12 cellular contexts compared by ENCODE assay signal in the genomic region with DNA sequence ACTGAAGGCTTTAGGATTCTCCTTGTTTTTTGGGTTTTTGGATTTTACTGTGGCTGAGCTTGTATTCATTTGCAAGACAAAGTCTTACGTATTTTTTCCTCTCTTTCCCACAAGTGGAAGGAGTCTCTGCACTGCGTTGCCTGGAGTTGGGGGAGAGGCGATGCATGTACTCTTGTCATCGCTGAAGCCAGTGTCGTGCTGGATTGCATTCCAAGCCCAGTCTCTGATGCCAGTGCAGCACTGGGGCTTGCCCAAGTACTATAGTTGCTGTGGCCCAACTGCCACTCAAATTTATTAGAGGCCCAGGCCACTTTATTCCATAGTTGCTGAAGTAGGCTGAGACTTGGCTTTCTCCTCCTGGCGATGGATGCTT.
DNase-seq lines count a peak whose midpoint lies in the region; ATAC-seq, FAIRE-seq and TF ChIP-seq lines count a peak whose summit lies in the region.
"Had no signal": no experiment of that assay in that cellular context is flagged by ENCODE, and none has a peak within 500 bp of the region (broad histone marks: within the 10 kb centered on the region; RNA-seq: fewer than 3 reads in every experiment).

No MANE protein-coding gene starts in this region.

- no peaks in the 10 kb centered on the region for H3K79me2 ChIP-seq in Loucy (ENCODE audit: insufficient read depth, low read length)
- no peaks in the 10 kb centered on the region for H3K79me2 ChIP-seq in H1 (ENCODE audit: control insufficient read depth in 1 of 2, insufficient read depth in 2 of 2, low read length in 2 of 2)

- H3K36me3 Mint-ChIP-seq in stimulated activated naive B cell treated with anti-CD40 and anti-IgM and Interleukin-4, amounts not matched to agents 10 μg/mL and 1 μg/mL and 100 μg/mL, for 72 hours: peaks cover 1 to 3% of the 10 kb centered on the region in 2 donors
- H3K36me3 Mint-ChIP-seq: CD8-positive, alpha-beta T cell had no signal

- H3K27me3 ChIP-seq in Loucy (ENCODE audit: insufficient read depth, low read length, poor library complexity, severe bottlenecking) (peaks cover 13% of the 10 kb centered on the region), H1 (replicated peaks in 1 of 4; ENCODE audit: control insufficient read depth in 3 of 4, extremely low read depth in 1 of 4, insufficient read depth in 3 of 4, low read length in 3 of 4) (no peaks in the 10 kb centered on the region)

- no peak for ATAC-seq in stimulated activated naive B cell treated with anti-CD40 and anti-IgM and Interleukin-4, amounts not matched to agents 10 μg/mL and 1 μg/mL and 100 μg/mL, for 72 hours (replicated peaks)
- ATAC-seq in HG03571 (IDR thresholded peaks at IDR 0.05; ENCODE audit: unreplicated experiment): no peak
- ATAC-seq in Right ventricle myocardium inferior: no peak
- ATAC-seq: CD8-positive, alpha-beta T cell had no signal

- no peak overlapping the region for H4K91ac ChIP-seq in H1 (replicated peaks; ENCODE audit: insufficient read length, low read length)

- no peak overlapping the region for H4K8ac ChIP-seq in H1 (ENCODE audit: extremely low read depth, insufficient read depth, low read length)

- no peak overlapping the region for H4K5ac ChIP-seq in H1 (ENCODE audit: insufficient read length, low read depth, low read length)

- no peak overlapping the region for H3K4ac ChIP-seq in H1 (replicated peaks; ENCODE audit: insufficient read length, low read depth, low read length)

- H3K56ac ChIP-seq in H1 (replicated peaks; ENCODE audit: insufficient read length, low read depth, low read length): no peak overlapping the region

- no peak for FAIRE-seq in H1 (lab: Jason Lieb, UNC)
- FAIRE-seq: GM12892 had no signal

- H3K9me2 ChIP-seq in Loucy (replicated peaks; ENCODE audit: low read depth, low read length): no peaks in the 10 kb centered on the region

- H3K9ac ChIP-seq in Loucy (ENCODE audit: low read depth, low read length, poor library complexity, severe bottlenecking) (no peak overlapping the region), H1 (replicated peaks in 1 of 4; ENCODE audit: extremely low read depth in 1 of 4, low read depth in 3 of 4, low read length in 3 of 4) (no peak overlapping the region)

- no peak overlapping the region for H2BK12ac ChIP-seq in H1 (ENCODE audit: low read depth, low read length)

- no peaks in the 10 kb centered on the region for H3K27me3 Mint-ChIP-seq in stimulated activated naive B cell treated with anti-CD40 and anti-IgM and Interleukin-4, amounts not matched to agents 10 μg/mL and 1 μg/mL and 100 μg/mL, for 72 hours

- no peak for TF ChIP-seq POLR2A in H1 (IDR thresholded peaks at IDR 0.05; ENCODE audit: control extremely low read depth in 1 of 2, low read depth in 2 of 2, low read length in 2 of 2)

- WGBS in H1 (ENCODE audit: extremely low coverage in 1 of 2, insufficient coverage in 1 of 2, insufficient read length in 1 of 2, insufficient replicate concordance in 2 of 2, low coverage in 1 of 2, low lambda C conversion rate in 2 of 2, missing lambda C conversion rate in 1 of 2), 2 experiments: 82% methylated on average over 6 of the region's 6 CpGs; no CpG with 5 or more reads in 1 of the 2 experiments

- no peaks in the 10 kb centered on the region for H3K4me1 Mint-ChIP-seq in stimulated activated naive B cell treated with anti-CD40 and anti-IgM and Interleukin-4, amounts not matched to agents 10 μg/mL and 1 μg/mL and 100 μg/mL, for 72 hours

- H3K27ac ChIP-seq in H1 (ENCODE audit: low read depth, low read length): no peak overlapping the region

- H3K23me2 ChIP-seq in H1 (ENCODE audit: low read depth, low read length): no peaks in the 10 kb centered on the region

- H3F3A ChIP-seq in Loucy (ENCODE audit: low read depth): no peaks in the 10 kb centered on the region; the same call in 1 of the 2 replicates

- TF ChIP-seq RAD21 in H1 (IDR thresholded peaks at IDR 0.05 in 1 of 2, conservative IDR thresholded peaks at IDR 0.05 in 1 of 2; ENCODE audit: low read depth in 2 of 2, low read length in 2 of 2): no peak

- no peak overlapping the region for H3K4me3 Mint-ChIP-seq in stimulated activated naive B cell treated with anti-CD40 and anti-IgM and Interleukin-4, amounts not matched to agents 10 μg/mL and 1 μg/mL and 100 μg/mL, for 72 hours
- H3K4me3 Mint-ChIP-seq: CD8-positive, alpha-beta T cell; HFFc6 had no signal

- DNase-seq in H1 (ENCODE audit: low read depth in 1 of 2, low spot score in 2 of 2) (no peak), medulla oblongata (ENCODE audit: extremely low spot score) (peak; percentile 8), Right ventricle myocardium inferior (ENCODE audit: missing footprints) (no peak)
- no peak for DNase-seq in stimulated activated naive B cell treated with anti-CD40 and anti-IgM and Interleukin-4, amounts not matched to agents 10 μg/mL and 1 μg/mL and 100 μg/mL, for 72 hours
- DNase-seq: CD8-positive, alpha-beta T cell; DND-41; HFFc6 had no signal

- no peak overlapping the region for H2BK20ac ChIP-seq in H1 (ENCODE audit: low read length)

- intact Hi-C loops in Right ventricle myocardium inferior (cut with DNase I): no loop called here

- H3K14ac ChIP-seq in H1 (ENCODE audit: insufficient read length): no peak overlapping the region

- peaks cover 0 to 1% of the 10 kb centered on the region in 2 donors for H3K9me3 Mint-ChIP-seq in stimulated activated naive B cell treated with anti-CD40 and anti-IgM and Interleukin-4, amounts not matched to agents 10 μg/mL and 1 μg/mL and 100 μg/mL, for 72 hours
- H3K9me3 Mint-ChIP-seq: CD8-positive, alpha-beta T cell; HFFc6 had no signal

- H3K4me1 ChIP-seq in Loucy (ENCODE audit: insufficient read depth, low read length, poor library complexity, severe bottlenecking): no peaks in the 10 kb centered on the region
- peaks cover 0 to 4% (median 1%) of the 10 kb centered on the region in 4 experiments; a peak in 3 of 7 replicates for H3K4me1 ChIP-seq in H1 (replicated peaks in 1 of 4; ENCODE audit: control insufficient read depth in 3 of 4, insufficient read depth in 4 of 4, low read length in 3 of 4)
- H3K4me1 ChIP-seq: Caco-2 had no signal

- H3K79me1 ChIP-seq in H1 (ENCODE audit: low read depth, low read length): no peaks in the 10 kb centered on the region

- H2AFZ ChIP-seq in Loucy (ENCODE audit: low read length) (peak overlapping the region; percentile 62), H1 (ENCODE audit: low read length) (peak overlapping the region; percentile 58; the same call in 1 of the 2 replicates)

- peak overlapping the region; percentile 9 for H3K18ac ChIP-seq in H1 (ENCODE audit: extremely low read depth, low read length)

- H4K20me1 ChIP-seq in Loucy (ENCODE audit: insufficient read depth, low read length, poor library complexity, severe bottlenecking): no peaks in the 10 kb centered on the region
- no peaks in the 10 kb centered on the region for H4K20me1 ChIP-seq in H1 (replicated peaks in 1 of 2; ENCODE audit: control insufficient read depth in 1 of 2, insufficient read depth in 2 of 2, low read length in 2 of 2)

- no peak overlapping the region for H3K27ac Mint-ChIP-seq in stimulated activated naive B cell treated with anti-CD40 and anti-IgM and Interleukin-4, amounts not matched to agents 10 μg/mL and 1 μg/mL and 100 μg/mL, for 72 hours
- H3K27ac Mint-ChIP-seq: CD8-positive, alpha-beta T cell had no signal

- H2BK15ac ChIP-seq in H1 (ENCODE audit: low read length): no peak overlapping the region; the same call in 1 of the 2 replicates

- 0 out of 2 replicates have a peak overlapping the region, but pooled peaks have one; percentile 15 for H2BK5ac ChIP-seq in H1 (ENCODE audit: low read depth, low read length)

- H3K4me3 ChIP-seq in Loucy (ENCODE audit: low read length, poor library complexity, severe bottlenecking): no peak overlapping the region
- H3K4me3 ChIP-seq in H1 (ENCODE audit: extremely low read depth in 1 of 4, insufficient read depth in 2 of 4, low read depth in 3 of 4, low read length in 4 of 4): no peak overlapping the region
- H3K4me3 ChIP-seq: HAP-1 had no signal

- H3K23ac ChIP-seq in H1 (ENCODE audit: insufficient read length): no peak overlapping the region

- H3K9me3 ChIP-seq in Loucy (ENCODE audit: insufficient read depth, low read depth, low read length) (no peaks in the 10 kb centered on the region), H1 (ENCODE audit: insufficient read depth in 2 of 2, low read depth in 1 of 2, low read length in 1 of 2) (no peaks in the 10 kb centered on the region)
- H3K9me3 ChIP-seq: Caco-2, HAP-1 had no signal

- H3K4me2 ChIP-seq in Loucy (ENCODE audit: low read depth, low read length, poor library complexity, severe bottlenecking) (no peak overlapping the region), H1 (ENCODE audit: insufficient read depth in 1 of 2, low read depth in 2 of 2, low read length in 2 of 2) (no peak overlapping the region)

- H2AK5ac ChIP-seq in H1 (ENCODE audit: low read depth, low read length): no peak overlapping the region

- TF ChIP-seq EP300 in H1 (IDR thresholded peaks at IDR 0.05; ENCODE audit: borderline replicate concordance in 1 of 2, low read depth in 2 of 2, low read length in 2 of 2): no peak

- H3K36me3 ChIP-seq in Loucy (ENCODE audit: insufficient read depth, low read length): no peaks in the 10 kb centered on the region
- no peaks in the 10 kb centered on the region for H3K36me3 ChIP-seq in H1 (ENCODE audit: control insufficient read depth in 2 of 4, insufficient read depth in 4 of 4, low read length in 3 of 4)
- H3K36me3 ChIP-seq: HAP-1 had no signal

- POLR2A ChIA-PET in H1 (lab: Charles Lee; ENCODE audit: partially characterized antibody): no interaction called here

- no peak overlapping the region for H2BK120ac ChIP-seq in H1 (replicated peaks; ENCODE audit: low read depth, low read length)

- CTCF ChIA-PET in H1 (lab: Charles Lee; ENCODE audit: partially characterized antibody): interaction anchor here (0.6 to 2.9 kb wide), 8 partner anchors 12 to 270 kb away, joined by 3 to 17 read pairs (median 4); no protein-coding TSS in a partner anchor

- TF ChIP-seq CTCF in Loucy (conservative IDR thresholded peaks at IDR 0.05; ENCODE audit: low read length): no peak
- TF ChIP-seq CTCF in H1 (IDR thresholded peaks at IDR 0.05; ENCODE audit: control extremely low read depth in 1 of 3, insufficient read depth in 1 of 3, low read depth in 1 of 3, low read length in 3 of 3): no peak

TF ChIP-seq in H1, 55 proteins besides CTCF, POLR2A, EP300 and RAD21:
- TF ChIP-seq TEAD4 (IDR thresholded peaks at IDR 0.05; ENCODE audit: low read depth, low read length) (no peak), FOSL1 (IDR thresholded peaks at IDR 0.05; ENCODE audit: insufficient read depth, low read depth, low read length) (no peak), SP1 (IDR thresholded peaks at IDR 0.05; ENCODE audit: low read depth, low read length) (no peak), YY1 (IDR thresholded peaks at IDR 0.05; ENCODE audit: low read depth, low read length) (no peak), SUZ12 (IDR thresholded peaks at IDR 0.05; ENCODE audit: low read length) (no peak), NANOG (IDR thresholded peaks at IDR 0.05; ENCODE audit: insufficient read depth, low read depth, low read length, poor library complexity, severe bottlenecking) (no peak), NRF1 (IDR thresholded peaks at IDR 0.05; ENCODE audit: low read depth, low read length) (no peak), RBBP5 (IDR thresholded peaks at IDR 0.05; ENCODE audit: borderline replicate concordance, low read depth, low read length) (no peak), TAF1 (IDR thresholded peaks at IDR 0.05; ENCODE audit: low read depth, low read length) (no peak)
